7 cellular contexts compared by ENCODE assay signal in the genomic region with DNA sequence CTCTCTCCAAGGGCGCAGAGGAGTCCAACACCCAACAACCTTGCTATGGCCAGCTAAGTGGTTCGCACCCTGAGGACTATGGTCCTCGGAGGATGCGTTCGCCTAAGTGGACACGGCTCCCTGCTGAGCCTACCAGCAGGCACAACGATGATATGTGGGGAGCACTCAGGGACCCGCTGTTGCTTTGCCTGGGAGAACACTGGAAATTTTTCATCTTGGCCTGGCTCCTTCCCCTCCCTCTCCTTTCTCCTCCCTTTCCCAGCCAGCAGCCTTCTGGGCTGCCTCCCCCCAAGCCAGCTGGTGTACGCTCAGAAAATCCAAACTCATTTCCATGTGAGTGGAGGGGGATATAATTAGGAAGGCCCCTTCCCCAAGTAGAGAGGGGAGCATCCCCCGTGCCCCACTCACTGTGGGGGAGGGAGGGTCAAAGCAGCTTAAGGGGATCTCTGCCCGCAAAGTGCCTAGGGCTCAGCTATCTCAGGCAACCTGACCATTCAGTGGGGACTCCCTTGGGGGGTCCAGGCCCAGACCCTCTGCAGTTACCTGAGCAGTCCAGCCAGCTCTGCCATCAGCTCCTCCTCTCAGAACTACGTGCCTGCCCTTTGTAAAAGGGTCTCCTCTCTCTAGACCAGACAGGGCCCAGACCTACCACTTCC. TPM values are rescaled to one million over a fixed set of nuclear protein-coding genes. Genes with fewer than 3 reads are reported as not detected.
DNase-seq lines count a peak whose midpoint lies in the region; ATAC-seq and TF ChIP-seq lines count a peak whose summit lies in the region.

No MANE protein-coding gene starts in this region.

- 50 to 52% methylated on average over 12 of the region's 12 CpGs for WGBS in GM23248 (ENCODE audit: low coverage in 1 of 2, low lambda C conversion rate in 2 of 2, missing lambda C conversion rate in 2 of 2), 2 experiments
- 58% methylated on average over 12 of the region's 12 CpGs for WGBS in smooth muscle cell (ENCODE audit: low lambda C conversion rate)

- intact Hi-C loops in left cardiac atrium (cut with DNase I) = no loop called here

- H3K9me2 ChIP-seq in GM23248 (ENCODE audit: insufficient read depth) = no peaks in the 10 kb centered on the region

- DNase-seq in GM23248 (peak; percentile 53), left cardiac atrium (no peak), smooth muscle cell (lab: John Stamatoyannopoulos, UW; ENCODE audit: unreplicated experiment) (no peak), T1000 (lab: John Stamatoyannopoulos, UW) (no peak)

- no peaks in the 10 kb centered on the region for H3K36me3 ChIP-seq in GM23248 (ENCODE audit: low read depth)
- no peaks in the 10 kb centered on the region for H3K36me3 ChIP-seq in smooth muscle cell (ENCODE audit: low read depth)

- H3K27me3 ChIP-seq in GM23248 (replicated peaks; ENCODE audit: insufficient read depth) (no peaks in the 10 kb centered on the region), smooth muscle cell (ENCODE audit: low read depth) (no peaks in the 10 kb centered on the region)

- peaks cover 53% of the 10 kb centered on the region for H3K79me2 ChIP-seq in GM23248 (ENCODE audit: insufficient read depth)
- peaks cover 49% of the 10 kb centered on the region for H3K79me2 ChIP-seq in smooth muscle cell (ENCODE audit: low read depth)

- ATAC-seq in left cardiac atrium = peak; percentile 3 to 6
- ATAC-seq in HG03520 (IDR thresholded peaks at IDR 0.05; ENCODE audit: unreplicated experiment) = no peak
- no peak for ATAC-seq in HG03460 (IDR thresholded peaks at IDR 0.05; ENCODE audit: unreplicated experiment)

- peaks cover 9% of the 10 kb centered on the region for H4K20me1 ChIP-seq in GM23248 (ENCODE audit: insufficient read depth)
- peaks cover 36% of the 10 kb centered on the region for H4K20me1 ChIP-seq in smooth muscle cell (ENCODE audit: low read depth)

- H3F3A ChIP-seq in GM23248 (ENCODE audit: insufficient read depth) = peaks cover 11% of the 10 kb centered on the region; the same call in 1 of the 2 replicates
- H3F3A ChIP-seq in smooth muscle cell (ENCODE audit: low read depth) = peaks cover 4% of the 10 kb centered on the region

- in situ Hi-C loops in GM23248 (cut with MboI) = no loop called here

- H3K4me1 ChIP-seq in GM23248 (ENCODE audit: insufficient read depth) (peaks cover 30% of the 10 kb centered on the region), smooth muscle cell (ENCODE audit: low read depth) (peaks cover 17% of the 10 kb centered on the region)

- TF ChIP-seq CTCF in WI38 (IDR thresholded peaks at IDR 0.05; ENCODE audit: low read depth, low read length) = no peak
- TF ChIP-seq CTCF in smooth muscle cell (IDR thresholded peaks at IDR 0.05; ENCODE audit: borderline replicate concordance, insufficient read depth, poor library complexity, severe bottlenecking) = no peak

- H3K9ac ChIP-seq in GM23248 = peak overlapping the region; percentile 81
- peak overlapping the region; percentile 88 for H3K9ac ChIP-seq in smooth muscle cell (ENCODE audit: low read depth)

- H3K4me2 ChIP-seq in GM23248 (ENCODE audit: unreplicated experiment) (peak overlapping the region; percentile 83), smooth muscle cell (peak overlapping the region; percentile 99)

- H3K27ac ChIP-seq in GM23248 (peak overlapping the region; percentile 37), smooth muscle cell (ENCODE audit: low read depth) (peak overlapping the region; percentile 52)

- H3K4me3 ChIP-seq in GM23248 (peak overlapping the region; percentile 100), WI38 (ENCODE audit: low read depth, low read length) (peak overlapping the region; percentile 84), smooth muscle cell (peak overlapping the region; percentile 100)

- H3K9me3 ChIP-seq in GM23248 (ENCODE audit: low read depth) (no peaks in the 10 kb centered on the region), smooth muscle cell (replicated peaks; ENCODE audit: low read depth) (no peaks in the 10 kb centered on the region)

- peak overlapping the region; percentile 83 for H2AFZ ChIP-seq in GM23248
- H2AFZ ChIP-seq in smooth muscle cell (ENCODE audit: low read depth) = peak overlapping the region; percentile 52

RNA-seq across cellular contexts. Expression of a gene that starts 0.6 kb away (rescaled TPM):
- 132 and 151 TPM in 2 replicates for total RNA-seq in GM23248 (2014; rRNA removed; shearing (Covaris generic))
- 41.2 and 42.3 TPM in 2 replicates for polyA plus RNA-seq in GM23248 (2016; fragmentation: Nextera tagmentation; extraction: Ambion mirVana)
- total RNA-seq in left cardiac atrium = 1 to 10 TPM; 1.8 to 1.9 TPM
- total RNA-seq in smooth muscle cell = 33.7 and 44.5 TPM in 2 replicates
- 9.3 and 14.9 TPM in 2 replicates for polyA plus RNA-seq in smooth muscle cell

RNA-seq across cellular contexts. Expression of a gene that starts 26.6 kb away (rescaled TPM):
- 70.4 and 74.2 TPM in 2 replicates for total RNA-seq in GM23248 (2014; rRNA removed; shearing (Covaris generic))
- polyA plus RNA-seq in GM23248 (2016; fragmentation: Nextera tagmentation; extraction: Ambion mirVana) (78.6 and 79.1 TPM in 2 replicates), smooth muscle cell (64.4 and 64.8 TPM in 2 replicates)
- total RNA-seq in left cardiac atrium (10 to 100 TPM; 39.0 to 43.5 TPM), smooth muscle cell (54.5 and 60.6 TPM in 2 replicates)

Comparison
In these comparisons a context has a peak if more than half of its experiments do, and no peak if none do; other contexts are left out.
1. ATAC-seq: peak in left cardiac atrium (2 of 2); none in HG03520 (single experiment) and HG03460 (single experiment).
2. RNA of a gene that starts 0.6 kb away (total RNA-seq): 132 to 151 TPM in GM23248 and 33.7 to 44.5 TPM in smooth muscle cell; 1.8 to 1.9 TPM in left cardiac atrium; every median in the first group is over 10 times any median in the second.
3. Peak in every context shown above with its lines, with median percentiles within 50 percentile points of each other: H3K4me3 ChIP-seq.